In the genomic region with DNA sequence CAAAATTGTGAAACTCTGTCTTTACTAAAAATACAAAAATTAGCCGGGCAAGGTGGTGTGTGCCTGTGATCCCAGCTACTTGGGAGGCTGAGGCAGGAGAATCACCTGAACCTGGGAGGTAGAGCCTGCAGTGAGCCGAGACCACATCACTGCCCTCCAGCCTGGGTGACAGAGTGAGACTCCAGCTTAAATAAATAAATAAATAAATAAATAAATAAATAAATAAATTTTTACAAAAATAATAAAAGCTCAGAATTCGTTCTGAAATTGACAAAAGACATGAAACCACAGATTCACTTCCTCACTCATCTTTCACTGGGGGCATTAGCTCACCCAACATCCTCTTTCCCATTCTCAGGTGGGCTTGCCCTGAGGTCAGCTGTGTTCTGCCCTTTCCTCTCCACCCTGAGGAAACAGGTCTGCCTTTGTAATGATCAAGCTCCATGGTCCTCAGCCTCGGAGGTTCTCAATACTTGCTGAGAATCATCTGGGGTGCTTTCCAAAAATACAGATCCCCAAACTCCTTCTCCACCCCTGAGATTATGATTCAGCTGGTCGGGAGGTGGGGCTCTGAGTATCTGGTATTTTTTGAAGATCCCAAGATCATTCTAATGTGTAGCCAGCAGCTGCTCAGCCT, we compare ENCODE assay signal across 22 cellular contexts. TPM values are rescaled to one million over a fixed set of nuclear protein-coding genes. Genes with fewer than 3 reads are reported as not detected.
DNase-seq lines count a peak whose midpoint lies in the region; ATAC-seq and TF ChIP-seq lines count a peak whose summit lies in the region.
"Had no signal": no experiment of that assay in that cellular context is flagged by ENCODE, and none has a peak within 500 bp of the region (broad histone marks: within the 10 kb centered on the region; RNA-seq: fewer than 3 reads in every experiment).

No MANE protein-coding gene starts in this region.

- H3F3A ChIP-seq in PC-9 (ENCODE audit: insufficient read depth, low read depth), result no peaks in the 10 kb centered on the region

- no peak for TF ChIP-seq CTCF in GM10248 (IDR thresholded peaks at IDR 0.05; ENCODE audit: control extremely low read depth, extremely low read depth, low read depth, missing control alignments)
- TF ChIP-seq CTCF in OCI-LY3 (IDR thresholded peaks at IDR 0.05; ENCODE audit: low read depth, low read length), result peak; percentile 22; the same call in 1 of the 2 replicates
- TF ChIP-seq CTCF in right atrium auricular region (IDR thresholded peaks at IDR 0.05), result no peak
- TF ChIP-seq CTCF in PC-9 (conservative IDR thresholded peaks at IDR 0.05), result no peak

- H2AFZ ChIP-seq in OCI-LY3 (ENCODE audit: low read depth, low read length), result no peak overlapping the region
- H2AFZ ChIP-seq in PC-9, result no peak overlapping the region
- H2AFZ ChIP-seq: GM23338 had no signal

- no peaks in the 10 kb centered on the region for H3K9me3 ChIP-seq in OCI-LY3 (ENCODE audit: insufficient read depth, low read length)
- no peaks in the 10 kb centered on the region for H3K9me3 ChIP-seq in right atrium auricular region
- H3K9me3 ChIP-seq in PC-9 (ENCODE audit: insufficient read depth, low read depth), result no peaks in the 10 kb centered on the region
- H3K9me3 ChIP-seq: testis had no signal

- CTCF ChIA-PET in GM10248 (lab: Yijun Ruan, JAX) (interaction anchor here (1.1 to 8.3 kb wide), 7 partner anchors 10 to 146 kb away, joined by 3 to 72 read pairs (median 3); no protein-coding TSS in a partner anchor), PC-9 (lab: Charles Lee) (no interaction called here), HEK293T (lab: Yijun Ruan, JAX) (interaction anchor here (0.6 kb wide), 1 partner anchor 1678 kb away, joined by 4 read pairs; no protein-coding TSS in a partner anchor)

- peak; percentile 65 for ATAC-seq in GM21381 (IDR thresholded peaks at IDR 0.05; ENCODE audit: unreplicated experiment)
- ATAC-seq in HG02981 (IDR thresholded peaks at IDR 0.05; ENCODE audit: unreplicated experiment), result peak; percentile 50
- ATAC-seq: GM23338, heart right ventricle, natural killer cell had no signal

- intact Hi-C loops in PC-9 (cut with micrococcal nuclease; ENCODE audit: unreplicated experiment), result no loop called here

- H3K4me2 ChIP-seq in OCI-LY3 (ENCODE audit: low read length) (peak overlapping the region; percentile 66), PC-9 (no peak overlapping the region)
- H3K4me2 ChIP-seq: GM23338 had no signal

- H3K79me2 ChIP-seq in OCI-LY3 (ENCODE audit: low read length) (no peaks in the 10 kb centered on the region), PC-9 (ENCODE audit: low read depth) (no peaks in the 10 kb centered on the region)

- POLR2A ChIA-PET in GM10248 (lab: Yijun Ruan, JAX) (interaction anchor here (0.6 kb wide), 1 partner anchor 36 kb away, joined by 3 read pairs; no protein-coding TSS in a partner anchor), PC-9 (lab: Charles Lee; ENCODE audit: unreplicated experiment) (no interaction called here), HEK293T (lab: Yijun Ruan, JAX) (no interaction called here)

- peak overlapping the region; percentile 63 for H3K27ac ChIP-seq in OCI-LY3 (ENCODE audit: low read length)
- H3K27ac ChIP-seq in right atrium auricular region, result no peak overlapping the region
- H3K27ac ChIP-seq in PC-9, result no peak overlapping the region
- H3K27ac ChIP-seq: heart right ventricle, testis had no signal

- H3K4me1 ChIP-seq in OCI-LY3 (ENCODE audit: low read length), result peaks cover 45% of the 10 kb centered on the region
- no peaks in the 10 kb centered on the region for H3K4me1 ChIP-seq in right atrium auricular region
- H3K4me1 ChIP-seq in PC-9 (replicated peaks; ENCODE audit: insufficient read depth), result no peaks in the 10 kb centered on the region
- H3K4me1 ChIP-seq: heart right ventricle, testis had no signal

- H4K20me1 ChIP-seq in OCI-LY3 (ENCODE audit: insufficient read depth, low read length) (no peaks in the 10 kb centered on the region), PC-9 (ENCODE audit: insufficient read depth) (no peaks in the 10 kb centered on the region)

- BruUV-seq in PC-9 (replicated peaks; lab: Mats Ljungman, UMichigan), result no TSS peak

- H3K9ac ChIP-seq in OCI-LY3 (ENCODE audit: low read length), result peak overlapping the region; percentile 26; the same call in 1 of the 2 replicates

- H3K36me3 ChIP-seq in OCI-LY3 (replicated peaks; ENCODE audit: low read depth, low read length), result no peaks in the 10 kb centered on the region
- no peaks in the 10 kb centered on the region for H3K36me3 ChIP-seq in right atrium auricular region
- H3K36me3 ChIP-seq in PC-9 (ENCODE audit: low read depth), result no peaks in the 10 kb centered on the region
- H3K36me3 ChIP-seq: heart right ventricle had no signal

- H3K4me3 ChIP-seq in OCI-LY3 (ENCODE audit: low read length) (peak overlapping the region; percentile 32; the same call in 1 of the 2 replicates), right atrium auricular region (no peak overlapping the region), PC-9 (no peak overlapping the region)
- H3K4me3 ChIP-seq: GM23338, heart right ventricle, testis had no signal

- H3K27me3 ChIP-seq in OCI-LY3 (ENCODE audit: low read depth, low read length) (no peaks in the 10 kb centered on the region), right atrium auricular region (no peaks in the 10 kb centered on the region), PC-9 (ENCODE audit: insufficient read depth, low read depth) (no peaks in the 10 kb centered on the region)
- H3K27me3 ChIP-seq: testis had no signal

- H3K9me2 ChIP-seq in PC-9 (ENCODE audit: insufficient read depth), result no peaks in the 10 kb centered on the region

- peak; percentile 18 for DNase-seq in GM10248 (ENCODE audit: extremely low spot score)
- no peak for DNase-seq in right atrium auricular region (ENCODE audit: low spot score)
- DNase-seq in PC-9, result no peak
- DNase-seq in DMS153 treated with DMSO at 0.1 percent for 48 hours (lab: John Stamatoyannopoulos, UW; ENCODE audit: unreplicated experiment), result no peak
- DNase-seq in HEK293T (ENCODE audit: extremely low spot score), result no peak
- DNase-seq: activated CD4-positive, alpha-beta T cell treated with anti-CD3 and anti-CD28 coated beads, Interleukin-2, amount 10 ng/mL, durations not matched to agents 7 days and 5 days; activated naive CD4-positive, alpha-beta T cell treated with Interleukin-2 at 50 U/mL for 16 hours; aorta; CD8-positive, alpha-beta memory T cell; endodermal cell; heart right ventricle; mammary epithelial cell; MM.1S; natural killer cell; NCI-H2107; NCI-H526; testis had no signal

TF ChIP-seq in HEK293T, 16 proteins besides CTCF, POLR2A, EP300 and RAD21:
- no peak for TF ChIP-seq CTBP1 (IDR thresholded peaks at IDR 0.05; ENCODE audit: borderline replicate concordance)
- TF ChIP-seq ARNT (IDR thresholded peaks at IDR 0.05), result no peak
- TF ChIP-seq FOXM1 (IDR thresholded peaks at IDR 0.05; ENCODE audit: borderline replicate concordance), result no peak
- no peak for TF ChIP-seq SUZ12 (IDR thresholded peaks at IDR 0.05)
- TF ChIP-seq FOXK2 (IDR thresholded peaks at IDR 0.05), result no peak
- TF ChIP-seq L3MBTL2 (conservative IDR thresholded peaks at IDR 0.05), result no peak
- TF ChIP-seq LEF1 (IDR thresholded peaks at IDR 0.05; ENCODE audit: borderline replicate concordance), result no peak
- TF ChIP-seq HDGF (IDR thresholded peaks at IDR 0.05; ENCODE audit: borderline replicate concordance), result no peak
- TF ChIP-seq, protein P1, sequence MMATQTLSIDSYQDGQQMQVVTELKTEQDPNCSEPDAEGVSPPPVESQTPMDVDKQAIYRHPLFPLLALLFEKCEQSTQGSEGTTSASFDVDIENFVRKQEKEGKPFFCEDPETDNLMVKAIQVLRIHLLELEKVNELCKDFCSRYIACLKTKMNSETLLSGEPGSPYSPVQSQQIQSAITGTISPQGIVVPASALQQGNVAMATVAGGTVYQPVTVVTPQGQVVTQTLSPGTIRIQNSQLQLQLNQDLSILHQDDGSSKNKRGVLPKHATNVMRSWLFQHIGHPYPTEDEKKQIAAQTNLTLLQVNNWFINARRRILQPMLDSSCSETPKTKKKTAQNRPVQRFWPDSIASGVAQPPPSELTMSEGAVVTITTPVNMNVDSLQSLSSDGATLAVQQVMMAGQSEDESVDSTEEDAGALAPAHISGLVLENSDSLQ (IDR thresholded peaks at IDR 0.05), result no peak
- TF ChIP-seq SP1 (IDR thresholded peaks at IDR 0.05), result no peak
- TF ChIP-seq ZNF384 (IDR thresholded peaks at IDR 0.05), result no peak
- TF ChIP-seq BHLHE40 (IDR thresholded peaks at IDR 0.05; ENCODE audit: borderline replicate concordance), result no peak
- TF ChIP-seq FOXA1 (IDR thresholded peaks at IDR 0.05), result no peak
- TF ChIP-seq NFRKB (IDR thresholded peaks at IDR 0.05), result no peak
- TF ChIP-seq TARDBP (IDR thresholded peaks at IDR 0.05), result no peak
- no peak for TF ChIP-seq ELF4 (IDR thresholded peaks at IDR 0.05)

RNA-seq across cellular contexts. Expression of gene APBB1IP, which starts 29.2 kb away (rescaled TPM):
- total RNA-seq in right atrium auricular region (1 to 10 TPM; 1.4 to 3.1 TPM), PC-9 (2021) (not detected in 2 replicates)
- total RNA-seq: chondrocyte, mammary epithelial cell had no signal
